Comparison of ENCODE assay signal across 1 cellular context in genomic region chr10:59991117-59991516, GRCh38.
TF ChIP-seq lines count a peak whose summit lies in the region.

No MANE protein-coding gene starts in this region.

TF ChIP-seq in WTC11, 78 proteins besides CTCF, POLR2A, EP300 and RAD21 (continued from another document):
- TF ChIP-seq ZNF532 (CRISPR knock-in tag; IDR thresholded peaks at IDR 0.05; ENCODE audit: borderline replicate concordance) (no peak), ATF6 (CRISPR knock-in tag; IDR thresholded peaks at IDR 0.05) (no peak), FOXP1 (CRISPR knock-in tag; IDR thresholded peaks at IDR 0.05; ENCODE audit: borderline replicate concordance) (no peak), TCF7 (CRISPR knock-in tag; IDR thresholded peaks at IDR 0.05; ENCODE audit: low read depth) (no peak), MLX (CRISPR knock-in tag; IDR thresholded peaks at IDR 0.05) (no peak)
